Comparison of ENCODE assay signal across 8 cellular contexts in genomic region chr15:65384895-65385867, GRCh38. TPM values are rescaled to one million over a fixed set of nuclear protein-coding genes. Genes with fewer than 3 reads are reported as not detected.
A peak's percentile ranks its signal among the peaks of the same experiment; 100 is the strongest.
DNase-seq lines count a peak whose midpoint lies in the region; ATAC-seq and TF ChIP-seq lines count a peak whose summit lies in the region.

No MANE protein-coding gene starts in this region.

- peak overlapping the region; percentile 78 for H3K56ac ChIP-seq in mesendoderm (ENCODE audit: low read length)

- no peak overlapping the region for H3K18ac ChIP-seq in mesendoderm (ENCODE audit: low read length)

- H3K27ac ChIP-seq in HUES6 (ENCODE audit: low read depth, low read length) (no peak overlapping the region), endodermal cell (ENCODE audit: low read depth, low read length) (no peak overlapping the region), mesendoderm (ENCODE audit: low read depth, low read length) (no peak overlapping the region)

- no peaks in the 10 kb centered on the region for H3K79me2 ChIP-seq in mesendoderm (ENCODE audit: control insufficient read depth, insufficient read depth, low read length)

- peak overlapping the region; percentile 44 for H3K4ac ChIP-seq in mesendoderm (ENCODE audit: low read depth, low read length)

- H2BK5ac ChIP-seq in mesendoderm (ENCODE audit: low read length): no peak overlapping the region

- H3K9me3 ChIP-seq in HUES6 (ENCODE audit: control insufficient read depth, insufficient read depth, low read depth, low read length) (no peaks in the 10 kb centered on the region), NT2/D1 (ENCODE audit: insufficient read depth, low read length) (no peaks in the 10 kb centered on the region), endodermal cell (ENCODE audit: control insufficient read depth, low read length) (no peaks in the 10 kb centered on the region)

- ATAC-seq in HG02870 (IDR thresholded peaks at IDR 0.05; ENCODE audit: unreplicated experiment): no peak

- WGBS in endodermal cell (ENCODE audit: insufficient coverage in 1 of 2, insufficient read length in 1 of 2), 2 experiments: 34 to 36% methylated on average over 27 to 43 of the region's 43 CpGs
- no CpG with 5 or more reads among the region's 43 CpGs for WGBS in mesendoderm (ENCODE audit: extremely low coverage, insufficient coverage, low lambda C conversion rate)

- no peak overlapping the region for H2BK15ac ChIP-seq in mesendoderm (replicated peaks; ENCODE audit: low read depth)

- no peak overlapping the region for H4K5ac ChIP-seq in mesendoderm (ENCODE audit: low read length)

- H3K79me1 ChIP-seq in mesendoderm (ENCODE audit: low read length): no peaks in the 10 kb centered on the region

- in situ Hi-C loops in GM13977 (cut with MboI; ENCODE audit: low pct_unique_long_range_greater_than_20kb, low sequenced_read_pairs, unreplicated experiment): loop anchor here (5.0 kb wide), 1 partner anchor 68 kb away; no protein-coding TSS in a partner anchor

- no peak overlapping the region for H2BK120ac ChIP-seq in mesendoderm (ENCODE audit: low read depth, low read length)

- H3K27me3 ChIP-seq in HUES6 (ENCODE audit: control insufficient read depth, insufficient read depth, low read length): no peaks in the 10 kb centered on the region; the same call in 1 of the 2 replicates
- H3K27me3 ChIP-seq in NT2/D1 (ENCODE audit: insufficient read depth, insufficient read length): no peaks in the 10 kb centered on the region
- no peaks in the 10 kb centered on the region for H3K27me3 ChIP-seq in endodermal cell (ENCODE audit: control insufficient read depth, insufficient read depth, low read length, poor library complexity, severe bottlenecking)
- H3K27me3 ChIP-seq in mesendoderm (ENCODE audit: insufficient read depth, low read length, poor library complexity): no peaks in the 10 kb centered on the region

- no peaks in the 10 kb centered on the region for H3K9me3 Mint-ChIP-seq in endodermal cell

- H3K4me1 ChIP-seq in HUES6 (ENCODE audit: control insufficient read depth, insufficient read depth, low read length) (peaks cover 30% of the 10 kb centered on the region), NT2/D1 (ENCODE audit: insufficient read depth, insufficient read length) (peaks cover 10% of the 10 kb centered on the region), endodermal cell (ENCODE audit: control insufficient read depth, insufficient read depth, low read length) (peaks cover 5% of the 10 kb centered on the region), mesendoderm (ENCODE audit: control insufficient read depth, low read depth, low read length) (peaks cover 3% of the 10 kb centered on the region)

- H3K27me3 Mint-ChIP-seq in endodermal cell (ENCODE audit: insufficient read depth): peaks cover under 1% of the 10 kb centered on the region

- peaks cover 5% of the 10 kb centered on the region for H3K4me1 Mint-ChIP-seq in endodermal cell

- H3K27ac Mint-ChIP-seq in endodermal cell: no peak overlapping the region

- H4K8ac ChIP-seq in mesendoderm (ENCODE audit: low read depth, low read length): no peak overlapping the region

- peak overlapping the region; percentile 26 for H3K4me3 Mint-ChIP-seq in endodermal cell

- peaks cover 36% of the 10 kb centered on the region for H3K36me3 Mint-ChIP-seq in endodermal cell (ENCODE audit: low read depth)

- H3K9ac ChIP-seq in HUES6 (ENCODE audit: low read length) (no peak overlapping the region), NT2/D1 (ENCODE audit: insufficient read length, low read depth) (peak overlapping the region; percentile 73), endodermal cell (ENCODE audit: extremely low read depth, low read length, poor library complexity, severe bottlenecking) (no peak overlapping the region), mesendoderm (ENCODE audit: low read length) (peak overlapping the region; percentile 65)

- TF ChIP-seq CTCF in GM13977 (IDR thresholded peaks at IDR 0.05; ENCODE audit: extremely low read depth, insufficient read depth, missing control alignments) (peak; percentile 95), endodermal cell (conservative IDR thresholded peaks at IDR 0.05) (peak; percentile 90)

- H3K36me3 ChIP-seq in HUES6 (ENCODE audit: control insufficient read depth, insufficient read depth, low read length) (peaks cover 12% of the 10 kb centered on the region; the same call in 1 of the 2 replicates), NT2/D1 (ENCODE audit: insufficient read depth, insufficient read length, low read length) (peaks cover 58% of the 10 kb centered on the region), endodermal cell (ENCODE audit: control insufficient read depth, insufficient read depth, low read length) (peaks cover 55% of the 10 kb centered on the region), mesendoderm (ENCODE audit: control insufficient read depth, insufficient read depth, low read length) (no peaks in the 10 kb centered on the region)

- peak overlapping the region; percentile 77 for H3K4me2 ChIP-seq in mesendoderm (ENCODE audit: low read length)

- H3K23ac ChIP-seq in mesendoderm (ENCODE audit: low read length): peak overlapping the region; percentile 66

- H3K4me3 ChIP-seq in HUES6 (ENCODE audit: low read depth, low read length) (peak overlapping the region; percentile 45), NT2/D1 (ENCODE audit: insufficient read length, low read depth) (no peak overlapping the region), endodermal cell (ENCODE audit: low read length) (no peak overlapping the region), mesendoderm (ENCODE audit: low read length) (no peak overlapping the region)

- peak; percentile 95 for DNase-seq in GM13977 (ENCODE audit: low spot score)
- peak; percentile 77 for DNase-seq in NT2/D1 (ENCODE audit: low read depth, low spot score)
- peak; percentile 67 for DNase-seq in activated CD8-positive, alpha-beta memory T cell treated with anti-CD3 and anti-CD28 coated beads, Interleukin-2, amount 50 U/mL, for 24 hours (ENCODE audit: extremely low read depth)
- DNase-seq in endodermal cell: peak; percentile 97
- peak; percentile 97 for DNase-seq in mesendoderm
- DNase-seq in stimulated activated CD8-positive, alpha-beta memory T cell treated with anti-CD3 and anti-CD28 coated beads, Interleukin-15, amount 100 ng/mL, for 1 hour (ENCODE audit: low read depth): peak; percentile 70

- no peak overlapping the region for H2AK5ac ChIP-seq in mesendoderm (ENCODE audit: low read length)

RNA-seq across cellular contexts. Expression of gene IGDCC3, which starts 7.4 kb away (rescaled TPM):
- 10 to 100 TPM in 1 of 2 donors, 1 to 10 TPM in 1; 7.9 to 13.5 TPM for total RNA-seq in endodermal cell
- polyA plus RNA-seq in endodermal cell (2013, experiment 1 of 2): 160 TPM
- 139 TPM for polyA plus RNA-seq in endodermal cell (2013, experiment 2 of 2)
- polyA plus RNA-seq in mesendoderm (2013, experiment 1 of 2): 44.0 TPM
- 43.7 TPM for polyA plus RNA-seq in mesendoderm (2013, experiment 2 of 2)

RNA-seq across cellular contexts. Expression of gene IGDCC4, which starts 37.6 kb away (rescaled TPM):
- total RNA-seq in endodermal cell: 10 to 100 TPM; 23.0 to 23.5 TPM
- polyA plus RNA-seq in endodermal cell (2013, experiment 1 of 2): 27.9 TPM
- 27.0 TPM for polyA plus RNA-seq in endodermal cell (2013, experiment 2 of 2)
- polyA plus RNA-seq in mesendoderm (2013, experiment 1 of 2): 1.7 TPM
- polyA plus RNA-seq in mesendoderm (2013, experiment 2 of 2): 1.8 TPM

Comparison
In these comparisons a context has a peak if more than half of its experiments do, and no peak if none do; other contexts are left out.
1. H3K9ac ChIP-seq: peak in NT2/D1 (single experiment) and mesendoderm (single experiment); none in HUES6 (single experiment) and endodermal cell (single experiment).
2. Peak in every context shown above with its lines, with median percentiles within 50 percentile points of each other: DNase-seq.